Comparison of ENCODE assay signal across 1 cellular context in the genomic region with DNA sequence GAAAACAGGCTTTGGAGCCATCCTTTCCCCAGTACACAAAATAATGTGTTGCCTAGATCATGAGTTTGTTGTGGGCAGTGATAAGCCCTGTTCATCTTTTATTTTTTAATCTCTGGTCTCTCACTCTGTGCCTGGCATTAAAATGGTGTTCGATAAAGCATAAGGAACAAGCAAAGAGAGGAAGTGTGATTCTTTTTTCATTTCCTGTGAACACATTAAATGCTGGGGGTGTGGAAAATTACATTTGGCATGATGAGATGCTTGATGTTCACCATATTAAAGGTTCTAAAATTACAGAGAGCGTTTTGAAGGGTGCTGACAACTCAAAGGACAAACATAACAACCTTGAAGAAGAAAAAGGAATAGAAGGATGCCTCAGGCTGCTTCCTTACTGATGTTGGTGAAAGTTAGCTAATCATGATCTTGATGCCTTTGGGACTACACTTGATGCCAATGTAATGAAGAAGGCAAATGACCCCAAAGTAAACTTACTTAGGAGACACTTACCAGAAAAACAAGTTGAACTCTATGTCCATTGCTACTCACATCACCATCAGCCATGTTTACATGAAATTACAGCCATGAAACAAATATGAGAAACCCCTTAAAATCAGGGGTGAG.
TF ChIP-seq lines count a peak whose summit lies in the region.

No MANE protein-coding gene starts in this region.

TF ChIP-seq in WTC11, 78 proteins besides CTCF, POLR2A, EP300 and RAD21 (continued from another document):
- TF ChIP-seq, protein P1, sequence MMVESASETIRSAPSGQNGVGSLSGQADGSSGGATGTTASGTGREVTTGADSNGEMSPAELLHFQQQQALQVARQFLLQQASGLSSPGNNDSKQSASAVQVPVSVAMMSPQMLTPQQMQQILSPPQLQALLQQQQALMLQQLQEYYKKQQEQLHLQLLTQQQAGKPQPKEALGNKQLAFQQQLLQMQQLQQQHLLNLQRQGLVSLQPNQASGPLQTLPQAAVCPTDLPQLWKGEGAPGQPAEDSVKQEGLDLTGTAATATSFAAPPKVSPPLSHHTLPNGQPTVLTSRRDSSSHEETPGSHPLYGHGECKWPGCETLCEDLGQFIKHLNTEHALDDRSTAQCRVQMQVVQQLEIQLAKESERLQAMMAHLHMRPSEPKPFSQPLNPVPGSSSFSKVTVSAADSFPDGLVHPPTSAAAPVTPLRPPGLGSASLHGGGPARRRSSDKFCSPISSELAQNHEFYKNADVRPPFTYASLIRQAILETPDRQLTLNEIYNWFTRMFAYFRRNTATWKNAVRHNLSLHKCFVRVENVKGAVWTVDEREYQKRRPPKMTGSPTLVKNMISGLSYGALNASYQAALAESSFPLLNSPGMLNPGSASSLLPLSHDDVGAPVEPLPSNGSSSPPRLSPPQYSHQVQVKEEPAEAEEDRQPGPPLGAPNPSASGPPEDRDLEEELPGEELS (CRISPR knock-in tag; IDR thresholded peaks at IDR 0.05): no peak
- TF ChIP-seq ZNF263 (CRISPR knock-in tag; IDR thresholded peaks at IDR 0.05; ENCODE audit: low read depth): no peak
- TF ChIP-seq SP1 (CRISPR knock-in tag; conservative IDR thresholded peaks at IDR 0.05): no peak
- TF ChIP-seq PRRX2 (CRISPR knock-in tag; IDR thresholded peaks at IDR 0.05): no peak
- TF ChIP-seq, protein P2, sequence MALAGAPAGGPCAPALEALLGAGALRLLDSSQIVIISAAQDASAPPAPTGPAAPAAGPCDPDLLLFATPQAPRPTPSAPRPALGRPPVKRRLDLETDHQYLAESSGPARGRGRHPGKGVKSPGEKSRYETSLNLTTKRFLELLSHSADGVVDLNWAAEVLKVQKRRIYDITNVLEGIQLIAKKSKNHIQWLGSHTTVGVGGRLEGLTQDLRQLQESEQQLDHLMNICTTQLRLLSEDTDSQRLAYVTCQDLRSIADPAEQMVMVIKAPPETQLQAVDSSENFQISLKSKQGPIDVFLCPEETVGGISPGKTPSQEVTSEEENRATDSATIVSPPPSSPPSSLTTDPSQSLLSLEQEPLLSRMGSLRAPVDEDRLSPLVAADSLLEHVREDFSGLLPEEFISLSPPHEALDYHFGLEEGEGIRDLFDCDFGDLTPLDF (CRISPR knock-in tag; IDR thresholded peaks at IDR 0.05): no peak
- no peak for TF ChIP-seq CBFB (CRISPR knock-in tag; IDR thresholded peaks at IDR 0.05; ENCODE audit: low read depth)
- TF ChIP-seq ZNF138 (CRISPR knock-in tag; conservative IDR thresholded peaks at IDR 0.05): no peak
- TF ChIP-seq, protein P3, sequence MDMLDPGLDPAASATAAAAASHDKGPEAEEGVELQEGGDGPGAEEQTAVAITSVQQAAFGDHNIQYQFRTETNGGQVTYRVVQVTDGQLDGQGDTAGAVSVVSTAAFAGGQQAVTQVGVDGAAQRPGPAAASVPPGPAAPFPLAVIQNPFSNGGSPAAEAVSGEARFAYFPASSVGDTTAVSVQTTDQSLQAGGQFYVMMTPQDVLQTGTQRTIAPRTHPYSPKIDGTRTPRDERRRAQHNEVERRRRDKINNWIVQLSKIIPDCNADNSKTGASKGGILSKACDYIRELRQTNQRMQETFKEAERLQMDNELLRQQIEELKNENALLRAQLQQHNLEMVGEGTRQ (CRISPR knock-in tag; IDR thresholded peaks at IDR 0.05): no peak
- TF ChIP-seq MYBL2 (CRISPR knock-in tag; IDR thresholded peaks at IDR 0.05): no peak
- TF ChIP-seq, protein P4, sequence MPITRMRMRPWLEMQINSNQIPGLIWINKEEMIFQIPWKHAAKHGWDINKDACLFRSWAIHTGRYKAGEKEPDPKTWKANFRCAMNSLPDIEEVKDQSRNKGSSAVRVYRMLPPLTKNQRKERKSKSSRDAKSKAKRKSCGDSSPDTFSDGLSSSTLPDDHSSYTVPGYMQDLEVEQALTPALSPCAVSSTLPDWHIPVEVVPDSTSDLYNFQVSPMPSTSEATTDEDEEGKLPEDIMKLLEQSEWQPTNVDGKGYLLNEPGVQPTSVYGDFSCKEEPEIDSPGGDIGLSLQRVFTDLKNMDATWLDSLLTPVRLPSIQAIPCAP (CRISPR knock-in tag; IDR thresholded peaks at IDR 0.05): no peak
- TF ChIP-seq, protein P5, sequence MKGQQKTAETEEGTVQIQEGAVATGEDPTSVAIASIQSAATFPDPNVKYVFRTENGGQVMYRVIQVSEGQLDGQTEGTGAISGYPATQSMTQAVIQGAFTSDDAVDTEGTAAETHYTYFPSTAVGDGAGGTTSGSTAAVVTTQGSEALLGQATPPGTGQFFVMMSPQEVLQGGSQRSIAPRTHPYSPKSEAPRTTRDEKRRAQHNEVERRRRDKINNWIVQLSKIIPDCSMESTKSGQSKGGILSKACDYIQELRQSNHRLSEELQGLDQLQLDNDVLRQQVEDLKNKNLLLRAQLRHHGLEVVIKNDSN (CRISPR knock-in tag; IDR thresholded peaks at IDR 0.05): no peak
- no peak for TF ChIP-seq ZBTB21 (CRISPR knock-in tag; IDR thresholded peaks at IDR 0.05; ENCODE audit: borderline replicate concordance)
